1 cellular context compared by ENCODE assay signal in genomic region chr1:204651843-204652421, GRCh38.
A peak's percentile ranks its signal among the peaks of the same experiment; 100 is the strongest.
TF ChIP-seq lines count a peak whose summit lies in the region.

No MANE protein-coding gene starts in this region.

TF ChIP-seq in H1, 55 proteins besides CTCF, POLR2A, EP300 and RAD21 (continued from another document):
- no peak for TF ChIP-seq CHD7 (IDR thresholded peaks at IDR 0.05; ENCODE audit: insufficient replicate concordance, low read length)
- TF ChIP-seq HDAC2 (IDR thresholded peaks at IDR 0.05; ENCODE audit: borderline replicate concordance in 1 of 2, low read depth in 2 of 2, low read length in 2 of 2) = peak in 1 of 2 experiments; percentile 48; a peak in 1 of 4 replicates
- TF ChIP-seq GABPA (IDR thresholded peaks at IDR 0.05; ENCODE audit: borderline replicate concordance, insufficient read depth, low read length) = no peak
- TF ChIP-seq KDM1A (IDR thresholded peaks at IDR 0.05; ENCODE audit: borderline replicate concordance, low read length) = 0 out of 2 replicates have a peak, but pooled peaks have one; percentile 34
- no peak for TF ChIP-seq EGR1 (IDR thresholded peaks at IDR 0.05; ENCODE audit: borderline replicate concordance, low read depth, low read length)
- peak; percentile 58; the same call in 1 of the 2 replicates for TF ChIP-seq YY1 (IDR thresholded peaks at IDR 0.05; ENCODE audit: low read depth, low read length)
- 0 out of 2 replicates have a peak, but pooled peaks have one; percentile 53 for TF ChIP-seq TCF12 (IDR thresholded peaks at IDR 0.05; ENCODE audit: low read depth, low read length)
- peak; percentile 86 for TF ChIP-seq TBP (IDR thresholded peaks at IDR 0.05; ENCODE audit: low read depth, low read length)
- no peak for TF ChIP-seq ZNF274 (IDR thresholded peaks at IDR 0.05; ENCODE audit: borderline replicate concordance, extremely low read depth, low read length)
TF ChIP-seq in H1: peak in this region for 8.
